Comparison of ENCODE assay signal across 8 cellular contexts in genomic region chr4:174222266-174222872, GRCh38.
DNase-seq lines count a peak whose midpoint lies in the region; ATAC-seq, FAIRE-seq and TF ChIP-seq lines count a peak whose summit lies in the region.

No MANE protein-coding gene starts in this region.

- FAIRE-seq in keratinocyte (lab: Jason Lieb, UNC): peak; percentile 48

- no peaks in the 10 kb centered on the region for H3K9me2 ChIP-seq in SU-DHL-6 (replicated peaks; ENCODE audit: insufficient read depth, low read length)

- DNase-seq in DMS114 treated with DMSO at 0.1 percent for 48 hours (lab: John Stamatoyannopoulos, UW; ENCODE audit: unreplicated experiment): peak; percentile 32
- DNase-seq in keratinocyte (ENCODE audit: low read depth, low spot score): no peak
- DNase-seq in activated CD4-positive, CD25-positive, alpha-beta regulatory T cell (lab: John Stamatoyannopoulos, UW): no peak
- no peak for DNase-seq in activated naive CD4-positive, alpha-beta T cell (lab: John Stamatoyannopoulos, UW)
- DNase-seq in T1000 (lab: John Stamatoyannopoulos, UW): no peak

- H3K9me1 ChIP-seq in keratinocyte (ENCODE audit: control insufficient read depth, extremely low read depth, insufficient read depth, low read length): no peaks in the 10 kb centered on the region

- H3K4me2 ChIP-seq in SU-DHL-6 (ENCODE audit: low read depth, low read length, poor library complexity, severe bottlenecking) (no peak overlapping the region), keratinocyte (ENCODE audit: control insufficient read depth, extremely low read depth, insufficient read depth, low read depth, low read length) (peak overlapping the region; percentile 25)

- no peaks in the 10 kb centered on the region for H3F3A ChIP-seq in SU-DHL-6 (ENCODE audit: insufficient read depth)

- H3K4me1 ChIP-seq in keratinocyte (ENCODE audit: control insufficient read depth, extremely low read depth, insufficient read depth, low read length): peaks cover 5% of the 10 kb centered on the region

- H2AFZ ChIP-seq in SU-DHL-6 (ENCODE audit: low read depth, low read length, severe bottlenecking) (no peak overlapping the region), keratinocyte (ENCODE audit: control insufficient read depth, low read length) (no peak overlapping the region)

- H3K79me2 ChIP-seq in SU-DHL-6 (ENCODE audit: insufficient read depth, low read length) (no peaks in the 10 kb centered on the region), keratinocyte (ENCODE audit: control insufficient read depth, insufficient read depth, low read length) (no peaks in the 10 kb centered on the region)

- H3K9ac ChIP-seq in SU-DHL-6 (ENCODE audit: low read length): no peak overlapping the region
- no peak overlapping the region for H3K9ac ChIP-seq in keratinocyte (ENCODE audit: control insufficient read depth, extremely low read depth, insufficient read depth, low read length)

- H3K9me3 ChIP-seq in SU-DHL-6 (ENCODE audit: insufficient read depth, low read length): no peaks in the 10 kb centered on the region
- H3K9me3 ChIP-seq in keratinocyte (ENCODE audit: control insufficient read depth, low read depth, low read length): no peaks in the 10 kb centered on the region

- H3K27me3 ChIP-seq in SU-DHL-6 (ENCODE audit: low read length): no peaks in the 10 kb centered on the region
- H3K27me3 ChIP-seq in keratinocyte (ENCODE audit: control insufficient read depth, extremely low read depth, insufficient read depth, low read length): peaks cover 17% of the 10 kb centered on the region

- dilution Hi-C loops in keratinocyte (cut with MboI; ENCODE audit: extremely low pct_ligation_motif_present, low sequenced_read_pairs): no loop called here

- peak; percentile 70 for ATAC-seq in GM19025 (IDR thresholded peaks at IDR 0.05; ENCODE audit: low read depth, unreplicated experiment)
- peak; percentile 61 for ATAC-seq in HG03103 (IDR thresholded peaks at IDR 0.05; ENCODE audit: low read depth, unreplicated experiment)

- H3K36me3 ChIP-seq in SU-DHL-6 (ENCODE audit: low read length) (no peaks in the 10 kb centered on the region), keratinocyte (ENCODE audit: control insufficient read depth in 2 of 2, extremely low read depth in 1 of 2, insufficient read depth in 2 of 2, low read length in 2 of 2) (no peaks in the 10 kb centered on the region)

- H4K20me1 ChIP-seq in SU-DHL-6 (ENCODE audit: low read depth, low read length) (no peaks in the 10 kb centered on the region), keratinocyte (ENCODE audit: control insufficient read depth, extremely low read depth, insufficient read depth, low read length) (no peaks in the 10 kb centered on the region)

- TF ChIP-seq CTCF in SU-DHL-6 (IDR thresholded peaks at IDR 0.05; ENCODE audit: insufficient read depth, low read length, poor library complexity, severe bottlenecking) (peak; percentile 55), keratinocyte (optimal IDR thresholded peaks at IDR 0.05 in 1 of 3, IDR thresholded peaks at IDR 0.05 in 1 of 3, conservative IDR thresholded peaks at IDR 0.05 in 1 of 3; ENCODE audit: extremely low read depth in 1 of 3, insufficient read depth in 2 of 3, low read length in 3 of 3) (peak; percentile 39 to 68 (median 58))

- no peak overlapping the region for H3K27ac ChIP-seq in SU-DHL-6 (ENCODE audit: low read depth, low read length)
- no peak overlapping the region for H3K27ac ChIP-seq in keratinocyte (ENCODE audit: control insufficient read depth, insufficient read depth, low read length)

- H3K4me3 ChIP-seq in SU-DHL-6 (ENCODE audit: insufficient read depth, low read length, poor library complexity, severe bottlenecking) (no peak overlapping the region), keratinocyte (ENCODE audit: control insufficient read depth in 2 of 3, extremely low read depth in 1 of 3, insufficient read depth in 2 of 3, low read depth in 1 of 3, low read length in 3 of 3) (no peak overlapping the region)
